8 cellular contexts compared by ENCODE assay signal in genomic region chr20:62808211-62808865, GRCh38. TPM values are rescaled to one million over a fixed set of nuclear protein-coding genes. Genes with fewer than 3 reads are reported as not detected.
DNase-seq lines count a peak whose midpoint lies in the region; TF ChIP-seq lines count a peak whose summit lies in the region.

No MANE protein-coding gene starts in this region.

- H3K4me3 Mint-ChIP-seq in mesothelial cell of epicardium: peak overlapping the region; percentile 44

- intact Hi-C loops in dorsolateral prefrontal cortex (cut with DNase I): loop anchor here in 1 of 2 donors (5.0 kb wide), 1 partner anchor 306 kb away; no protein-coding TSS in a partner anchor

- H3K27ac Mint-ChIP-seq in mesothelial cell of epicardium: peak overlapping the region; percentile 9

- peak overlapping the region in 11 of 59 donors; percentile 5 to 22 (median 12) for H3K4me3 ChIP-seq in dorsolateral prefrontal cortex

- DNase-seq in NCI-H510A treated with DMSO at 0.1 percent for 48 hours (lab: John Stamatoyannopoulos, UW): peak; percentile 52
- no peak for DNase-seq in NCI-H510A (lab: John Stamatoyannopoulos, UW)
- peak; percentile 21 for DNase-seq in NCI-H2227 treated with DMSO at 0.1 percent for 48 hours (lab: John Stamatoyannopoulos, UW)
- DNase-seq in activated CD4-positive, alpha-beta T cell treated with anti-CD3 and anti-CD28 coated beads, Interleukin-2, amount 50 U/mL, for 48 hours: peak; percentile 78 to 81
- peak in 9 of 10 donors; percentile 75 to 85 (median 81) for DNase-seq in dorsolateral prefrontal cortex
- peak in 1 of 2 experiments; percentile 85 for DNase-seq in mesothelial cell of epicardium (ENCODE audit: low spot score in 2 of 2, unreplicated experiment in 2 of 2)
- peak; percentile 47 for DNase-seq in stimulated activated CD8-positive, alpha-beta memory T cell treated with anti-CD3 and anti-CD28 coated beads, Interleukin-7, amount 100 ng/mL, for 24 hours (ENCODE audit: low read depth)
- no peak for DNase-seq in putamen (ENCODE audit: low spot score)

- peak overlapping the region in 39 of 59 donors; percentile 1 to 73 (median 44) for H3K27ac ChIP-seq in dorsolateral prefrontal cortex

- peaks cover 7% of the 10 kb centered on the region for H3K36me3 Mint-ChIP-seq in mesothelial cell of epicardium

- no peaks in the 10 kb centered on the region for H3K9me3 Mint-ChIP-seq in mesothelial cell of epicardium

- TF ChIP-seq CTCF in dorsolateral prefrontal cortex (IDR thresholded peaks at IDR 0.05 in 54 of 56, conservative IDR thresholded peaks at IDR 0.05 in 2 of 56; ENCODE audit: low read depth in 1 of 56, partially characterized antibody in 56 of 56): peak; percentile 69 to 96 (median 93)
- TF ChIP-seq CTCF in mesothelial cell of epicardium (IDR thresholded peaks at IDR 0.05; ENCODE audit: unreplicated experiment): peak; percentile 88

- H3K27me3 Mint-ChIP-seq in mesothelial cell of epicardium (ENCODE audit: low read depth): no peaks in the 10 kb centered on the region

- no peaks in the 10 kb centered on the region for H3K27me3 ChIP-seq in dorsolateral prefrontal cortex

- peaks cover 22% of the 10 kb centered on the region for H3K4me1 Mint-ChIP-seq in mesothelial cell of epicardium

RNA-seq across cellular contexts. Expression of gene OGFR, which starts 3.7 kb away (rescaled TPM):
- total RNA-seq in dorsolateral prefrontal cortex (100 to 1,000 TPM in 1 of 120 experiments, 10 to 100 TPM in 119; 40.5 to 100 (median 61.4) TPM), mesothelial cell of epicardium (56.2 to 58.4 TPM (median 56.5 TPM) in 3 replicates)

RNA-seq across cellular contexts. Expression of gene COL9A3, which starts 8.5 kb away (rescaled TPM):
- total RNA-seq in dorsolateral prefrontal cortex (100 to 1,000 TPM in 8 of 120 experiments, 10 to 100 TPM in 112; 15.9 to 126 (median 44.6) TPM), mesothelial cell of epicardium (573 to 576 TPM (median 576 TPM) in 3 replicates)

RNA-seq across cellular contexts. Expression of gene MRGBP, which starts 12.1 kb away (rescaled TPM):
- total RNA-seq in dorsolateral prefrontal cortex (10 to 100 TPM in 44 of 120 experiments, 1 to 10 TPM in 76; 7.2 to 12.6 (median 9.5) TPM), mesothelial cell of epicardium (18.4 to 20.8 TPM (median 20.4 TPM) in 3 replicates)

RNA-seq across cellular contexts. Expression of gene TCFL5, which starts 53.3 kb away (rescaled TPM):
- total RNA-seq in dorsolateral prefrontal cortex: 10 to 100 TPM; 15.1 to 52.2 (median 27.7) TPM
- 12.0 to 12.6 TPM (median 12.2 TPM) in 3 replicates for total RNA-seq in mesothelial cell of epicardium

Comparison
In these comparisons a context has a peak if more than half of its experiments do, and no peak if none do; other contexts are left out.
1. DNase-seq: peak in NCI-H510A treated with DMSO at 0.1 percent for 48 hours (single experiment), NCI-H2227 treated with DMSO at 0.1 percent for 48 hours (single experiment), activated CD4-positive, alpha-beta T cell treated with anti-CD3 and anti-CD28 coated beads, Interleukin-2, amount 50 U/mL, for 48 hours (2 of 2), dorsolateral prefrontal cortex (9 of 10) and stimulated activated CD8-positive, alpha-beta memory T cell treated with anti-CD3 and anti-CD28 coated beads, Interleukin-7, amount 100 ng/mL, for 24 hours (single experiment); none in NCI-H510A (single experiment) and putamen (single experiment).